8 cellular contexts compared by ENCODE assay signal in genomic region chr7:65509368-65510186, GRCh38.
DNase-seq lines count a peak whose midpoint lies in the region; ATAC-seq and TF ChIP-seq lines count a peak whose summit lies in the region.

No MANE protein-coding gene starts in this region.

- POLR2A ChIA-PET in activated naive CD8-positive, alpha-beta T cell treated with anti-CD3 and anti-CD28 coated beads, Interleukin-2, amount 10 ng/mL, durations not matched to agents 7 days and 5 days (lab: Charles Lee): no interaction called here

- no peak for DNase-seq in stimulated activated naive CD8-positive, alpha-beta T cell treated with anti-CD3 and anti-CD28 coated beads, Interleukin-15, Interleukin-2, amounts not matched to agents 100 U/mL and 50 U/mL, for 24 hours
- peak; percentile 29 for DNase-seq in activated naive CD8-positive, alpha-beta T cell treated with anti-CD3 and anti-CD28 coated beads, Interleukin-2, amount 10 ng/mL, durations not matched to agents 7 days and 5 days
- peak in 1 of 2 donors; percentile 67 for DNase-seq in lower leg skin (ENCODE audit: low spot score in 2 of 2)
- peak; percentile 62 for DNase-seq in upper lobe of right lung
- no peak for DNase-seq in pons (ENCODE audit: low spot score)
- DNase-seq in DMS79 treated with DMSO at 0.1 percent for 48 hours (lab: John Stamatoyannopoulos, UW): no peak
- DNase-seq in NCI-H2227 (lab: John Stamatoyannopoulos, UW; ENCODE audit: unreplicated experiment): no peak

- 1 to 3% methylated on average over 80 to 85 of the region's 85 CpGs for WGBS in lower leg skin, 2 donors

- H3K36me3 Mint-ChIP-seq in stimulated activated naive CD8-positive, alpha-beta T cell treated with anti-CD3 and anti-CD28 coated beads, Interleukin-15, Interleukin-2, amounts not matched to agents 100 ng/mL and 50 ng/mL, for 24 hours (ENCODE audit: low read depth): no peaks in the 10 kb centered on the region
- H3K36me3 Mint-ChIP-seq in activated naive CD8-positive, alpha-beta T cell treated with anti-CD3 and anti-CD28 coated beads, Interleukin-2, amount 10 ng/mL, durations not matched to agents 7 days and 5 days: no peaks in the 10 kb centered on the region

- H3K4me3 Mint-ChIP-seq in stimulated activated naive CD8-positive, alpha-beta T cell treated with anti-CD3 and anti-CD28 coated beads, Interleukin-15, Interleukin-2, amounts not matched to agents 100 ng/mL and 50 ng/mL, for 24 hours: peak overlapping the region; percentile 62
- peak overlapping the region; percentile 5 for H3K4me3 Mint-ChIP-seq in activated naive CD8-positive, alpha-beta T cell treated with anti-CD3 and anti-CD28 coated beads, Interleukin-2, amount 10 ng/mL, durations not matched to agents 7 days and 5 days

- peaks cover 6% of the 10 kb centered on the region for H3K4me1 ChIP-seq in upper lobe of right lung

- no peak overlapping the region for H3K27ac ChIP-seq in upper lobe of right lung

- intact Hi-C loops in lower leg skin (cut with DNase I; ENCODE audit: low total_unique reads) (no loop called here), upper lobe of right lung (cut with DNase I) (no loop called here)

- H3K4me3 ChIP-seq in lower leg skin (ENCODE audit: low read depth, poor library complexity, severe bottlenecking) (peak overlapping the region; percentile 21), upper lobe of right lung (peak overlapping the region; percentile 36)

- TF ChIP-seq CTCF in lower leg skin (IDR thresholded peaks at IDR 0.05) (no peak), upper lobe of right lung (IDR thresholded peaks at IDR 0.05) (no peak)

- no peaks in the 10 kb centered on the region for H3K9me3 ChIP-seq in upper lobe of right lung

- H3K4me1 Mint-ChIP-seq in stimulated activated naive CD8-positive, alpha-beta T cell treated with anti-CD3 and anti-CD28 coated beads, Interleukin-15, Interleukin-2, amounts not matched to agents 100 ng/mL and 50 ng/mL, for 24 hours (ENCODE audit: low read depth): no peaks in the 10 kb centered on the region
- H3K4me1 Mint-ChIP-seq in activated naive CD8-positive, alpha-beta T cell treated with anti-CD3 and anti-CD28 coated beads, Interleukin-2, amount 10 ng/mL, durations not matched to agents 7 days and 5 days: no peaks in the 10 kb centered on the region

- no peaks in the 10 kb centered on the region for H3K9me3 Mint-ChIP-seq in stimulated activated naive CD8-positive, alpha-beta T cell treated with anti-CD3 and anti-CD28 coated beads, Interleukin-15, Interleukin-2, amounts not matched to agents 100 ng/mL and 50 ng/mL, for 24 hours
- no peaks in the 10 kb centered on the region for H3K9me3 Mint-ChIP-seq in activated naive CD8-positive, alpha-beta T cell treated with anti-CD3 and anti-CD28 coated beads, Interleukin-2, amount 10 ng/mL, durations not matched to agents 7 days and 5 days

- H3K36me3 ChIP-seq in upper lobe of right lung: no peaks in the 10 kb centered on the region

- peaks cover 21% of the 10 kb centered on the region for H3K27me3 Mint-ChIP-seq in stimulated activated naive CD8-positive, alpha-beta T cell treated with anti-CD3 and anti-CD28 coated beads, Interleukin-15, Interleukin-2, amounts not matched to agents 100 ng/mL and 50 ng/mL, for 24 hours
- H3K27me3 Mint-ChIP-seq in activated naive CD8-positive, alpha-beta T cell treated with anti-CD3 and anti-CD28 coated beads, Interleukin-2, amount 10 ng/mL, durations not matched to agents 7 days and 5 days: peaks cover 26% of the 10 kb centered on the region

- peaks cover 28% of the 10 kb centered on the region for H3K27me3 ChIP-seq in upper lobe of right lung

- TF ChIP-seq POLR2A in lower leg skin (IDR thresholded peaks at IDR 0.05): no peak

- ATAC-seq in stimulated activated naive CD8-positive, alpha-beta T cell treated with anti-CD3 and anti-CD28 coated beads, Interleukin-15, Interleukin-2, amounts not matched to agents 100 U/mL and 50 U/mL, for 24 hours: no peak
- no peak for ATAC-seq in activated naive CD8-positive, alpha-beta T cell treated with anti-CD3 and anti-CD28 coated beads, Interleukin-2, amount 10 ng/mL, durations not matched to agents 7 days and 5 days (ENCODE audit: low read depth)
- ATAC-seq in upper lobe of right lung: no peak

- H3K27ac Mint-ChIP-seq in stimulated activated naive CD8-positive, alpha-beta T cell treated with anti-CD3 and anti-CD28 coated beads, Interleukin-15, Interleukin-2, amounts not matched to agents 100 ng/mL and 50 ng/mL, for 24 hours: no peak overlapping the region
- no peak overlapping the region for H3K27ac Mint-ChIP-seq in activated naive CD8-positive, alpha-beta T cell treated with anti-CD3 and anti-CD28 coated beads, Interleukin-2, amount 10 ng/mL, durations not matched to agents 7 days and 5 days

Comparison
In these comparisons a context has a peak if more than half of its experiments do, and no peak if none do; other contexts are left out.
1. DNase-seq: peak in activated naive CD8-positive, alpha-beta T cell treated with anti-CD3 and anti-CD28 coated beads, Interleukin-2, amount 10 ng/mL, durations not matched to agents 7 days and 5 days (single experiment) and upper lobe of right lung (single experiment); none in stimulated activated naive CD8-positive, alpha-beta T cell treated with anti-CD3 and anti-CD28 coated beads, Interleukin-15, Interleukin-2, amounts not matched to agents 100 U/mL and 50 U/mL, for 24 hours (single experiment), pons (single experiment), DMS79 treated with DMSO at 0.1 percent for 48 hours (single experiment) and NCI-H2227 (single experiment).